Comparison of ENCODE assay signal across 26 cellular contexts in genomic region chrX:115311139-115311538, GRCh38. TPM values are rescaled to one million over a fixed set of nuclear protein-coding genes. Genes with fewer than 3 reads are reported as not detected.
DNase-seq lines count a peak whose midpoint lies in the region; FAIRE-seq and TF ChIP-seq lines count a peak whose summit lies in the region.
"Had no signal": no experiment of that assay in that cellular context is flagged by ENCODE, and none has a peak within 500 bp of the region (broad histone marks: within the 10 kb centered on the region; RNA-seq: fewer than 3 reads in every experiment).

No MANE protein-coding gene starts in this region.

- no peak overlapping the region for H3K23ac ChIP-seq in H1 (ENCODE audit: insufficient read length)

- H3K27me3 ChIP-seq in HAP-1 (ENCODE audit: low read depth) (no peaks in the 10 kb centered on the region), H1 (replicated peaks in 1 of 4; ENCODE audit: control insufficient read depth in 3 of 4, extremely low read depth in 1 of 4, insufficient read depth in 3 of 4, low read length in 3 of 4) (no peaks in the 10 kb centered on the region), stomach (peaks cover 0 to 8% (median 0%) of the 10 kb centered on the region in 3 donors)

- no peaks in the 10 kb centered on the region for H3K79me1 ChIP-seq in H1 (ENCODE audit: low read depth, low read length)

- H3K14ac ChIP-seq in H1 (ENCODE audit: insufficient read length): no peak overlapping the region

- H3K23me2 ChIP-seq in H1 (ENCODE audit: low read depth, low read length): no peaks in the 10 kb centered on the region

- H3K36me3 ChIP-seq in HAP-1 (replicated peaks): no peaks in the 10 kb centered on the region
- no peaks in the 10 kb centered on the region for H3K36me3 ChIP-seq in H1 (ENCODE audit: control insufficient read depth in 2 of 4, insufficient read depth in 4 of 4, low read length in 3 of 4)
- H3K36me3 ChIP-seq in stomach: no peaks in the 10 kb centered on the region
- H3K36me3 ChIP-seq: BLaER1 treated with 17β-estradiol and CSF1 and Interleukin-3, amounts not matched to agents 10 nM and 100 nM had no signal

- no peak overlapping the region for H3K18ac ChIP-seq in H1 (ENCODE audit: extremely low read depth, low read length)

- no peak overlapping the region for H4K8ac ChIP-seq in H1 (ENCODE audit: extremely low read depth, insufficient read depth, low read length)

- no peak overlapping the region for H2BK12ac ChIP-seq in H1 (ENCODE audit: low read depth, low read length)

- no peak overlapping the region for H2BK120ac ChIP-seq in H1 (replicated peaks; ENCODE audit: low read depth, low read length)

- H3K4me2 ChIP-seq in H1 (ENCODE audit: insufficient read depth in 1 of 2, low read depth in 2 of 2, low read length in 2 of 2): peak overlapping the region; percentile 57 to 62
- H3K4me2 ChIP-seq: BLaER1 treated with 17β-estradiol and CSF1 and Interleukin-3, amounts not matched to agents 10 nM and 100 nM; PC-9 had no signal

- H2BK5ac ChIP-seq in H1 (ENCODE audit: low read depth, low read length): no peak overlapping the region

- TF ChIP-seq CTCF in H1 (IDR thresholded peaks at IDR 0.05; ENCODE audit: control extremely low read depth in 1 of 3, insufficient read depth in 1 of 3, low read depth in 1 of 3, low read length in 3 of 3): no peak
- TF ChIP-seq CTCF in stomach (IDR thresholded peaks at IDR 0.05): no peak

- DNase-seq in ELF-1 (ENCODE audit: low read depth, low spot score): peak; percentile 48
- DNase-seq in HAP-1 (ENCODE audit: low spot score in 2 of 2): peak; percentile 43 to 78
- no peak for DNase-seq in H1 (ENCODE audit: low read depth in 1 of 2, low spot score in 2 of 2)
- peak; percentile 14 for DNase-seq in iPS-NIHi11 (ENCODE audit: low spot score)
- no peak for DNase-seq in NCI-H526 (lab: John Stamatoyannopoulos, UW)
- no peak for DNase-seq in stomach
- no peak for DNase-seq in T-helper 9 cell
- DNase-seq in medulla oblongata (ENCODE audit: extremely low spot score): no peak
- DNase-seq: 8988T; Caco-2; CD4-positive, alpha-beta memory T cell; DND-41; Karpas-422; MV-4-11; NCI-H1105 treated with DMSO at 0.1 percent for 48 hours; NCI-H2081 treated with DMSO at 0.1 percent for 48 hours; NCI-H2171 treated with DMSO at 0.1 percent for 48 hours; NCI-H446 treated with DMSO at 0.1 percent for 48 hours; PC-9; SHP77; T-cell had no signal

- intact Hi-C loops in stomach (cut with DNase I; ENCODE audit: low total_unique reads): no loop called here

- no peak overlapping the region for H4K91ac ChIP-seq in H1 (replicated peaks; ENCODE audit: insufficient read length, low read length)

- H3K4ac ChIP-seq in H1 (replicated peaks; ENCODE audit: insufficient read length, low read depth, low read length): no peak overlapping the region

- H3K9me3 ChIP-seq in HAP-1: no peaks in the 10 kb centered on the region
- H3K9me3 ChIP-seq in H1 (ENCODE audit: insufficient read depth in 2 of 2, low read depth in 1 of 2, low read length in 1 of 2): 0 out of 4 replicates have a peak, but pooled peaks cover 0 to 4% of the 10 kb centered on the region in 2 experiments
- H3K9me3 ChIP-seq in stomach: no peaks in the 10 kb centered on the region
- H3K9me3 ChIP-seq: Caco-2 had no signal

- no peak overlapping the region for H2AK5ac ChIP-seq in H1 (ENCODE audit: low read depth, low read length)

- H4K5ac ChIP-seq in H1 (ENCODE audit: insufficient read length, low read depth, low read length): no peak overlapping the region

- no peak for FAIRE-seq in H1 (lab: Jason Lieb, UNC)
- FAIRE-seq: G401.6, GM18507, HTR-8/SVneo had no signal

- POLR2A ChIA-PET in H1 (lab: Charles Lee; ENCODE audit: partially characterized antibody): interaction anchor here (0.6 kb wide), 1 partner anchor 66 kb away, joined by 3 read pairs; no protein-coding TSS in a partner anchor

- TF ChIP-seq POLR2A in H1 (IDR thresholded peaks at IDR 0.05; ENCODE audit: control extremely low read depth in 1 of 2, low read depth in 2 of 2, low read length in 2 of 2) (no peak), stomach (IDR thresholded peaks at IDR 0.05) (no peak)

- TF ChIP-seq EP300 in H1 (IDR thresholded peaks at IDR 0.05; ENCODE audit: borderline replicate concordance in 1 of 2, low read depth in 2 of 2, low read length in 2 of 2) (no peak), stomach (IDR thresholded peaks at IDR 0.05) (no peak)

- H3K27ac ChIP-seq in H1 (ENCODE audit: low read depth, low read length): no peak overlapping the region
- H3K27ac ChIP-seq in stomach: no peak overlapping the region
- H3K27ac ChIP-seq: BLaER1 treated with 17β-estradiol and CSF1 and Interleukin-3, amounts not matched to agents 10 nM and 100 nM; PC-9 had no signal

- CTCF ChIA-PET in H1 (lab: Charles Lee; ENCODE audit: partially characterized antibody): interaction anchor here (0.6 to 1.3 kb wide), 4 partner anchors 12 to 84 kb away, joined by 3 to 4 read pairs (median 4); no protein-coding TSS in a partner anchor

- H3K4me3 ChIP-seq in HAP-1 (no peak overlapping the region), H1 (ENCODE audit: extremely low read depth in 1 of 4, insufficient read depth in 2 of 4, low read depth in 3 of 4, low read length in 4 of 4) (peak overlapping the region in 2 of 4 experiments; percentile 25 to 43; a peak in 1 of 8 replicates), stomach (no peak overlapping the region)
- H3K4me3 ChIP-seq: BLaER1 treated with 17β-estradiol and CSF1 and Interleukin-3, amounts not matched to agents 10 nM and 100 nM; PC-9 had no signal

- H2BK15ac ChIP-seq in H1 (ENCODE audit: low read length): no peak overlapping the region

- H4K20me1 ChIP-seq in H1 (replicated peaks in 1 of 2; ENCODE audit: control insufficient read depth in 1 of 2, insufficient read depth in 2 of 2, low read length in 2 of 2): no peaks in the 10 kb centered on the region
- H4K20me1 ChIP-seq: BLaER1 treated with 17β-estradiol and CSF1 and Interleukin-3, amounts not matched to agents 10 nM and 100 nM had no signal

- in situ Hi-C loops in HAP-1 (cut with MboI; ENCODE audit: low sequenced_read_pairs): no loop called here

- H2BK20ac ChIP-seq in H1 (ENCODE audit: low read length): no peak overlapping the region

- no peak for TF ChIP-seq RAD21 in H1 (IDR thresholded peaks at IDR 0.05 in 1 of 2, conservative IDR thresholded peaks at IDR 0.05 in 1 of 2; ENCODE audit: low read depth in 2 of 2, low read length in 2 of 2)

- peaks cover 6% of the 10 kb centered on the region for H3K4me1 ChIP-seq in HAP-1
- peaks cover 0 to 6% (median under 1%) of the 10 kb centered on the region in 4 experiments; a peak in 1 of 7 replicates for H3K4me1 ChIP-seq in H1 (replicated peaks in 1 of 4; ENCODE audit: control insufficient read depth in 3 of 4, insufficient read depth in 4 of 4, low read length in 3 of 4)
- H3K4me1 ChIP-seq in stomach: no peaks in the 10 kb centered on the region
- H3K4me1 ChIP-seq: BLaER1 treated with 17β-estradiol and CSF1 and Interleukin-3, amounts not matched to agents 10 nM and 100 nM; Caco-2 had no signal

- no peak overlapping the region for H3K9ac ChIP-seq in H1 (replicated peaks in 1 of 4; ENCODE audit: extremely low read depth in 1 of 4, low read depth in 3 of 4, low read length in 3 of 4)
- H3K9ac ChIP-seq: BLaER1 treated with 17β-estradiol and CSF1 and Interleukin-3, amounts not matched to agents 10 nM and 100 nM had no signal

- no peak overlapping the region for H2AFZ ChIP-seq in H1 (ENCODE audit: low read length)
- H2AFZ ChIP-seq: PC-9 had no signal

- WGBS in H1 (ENCODE audit: extremely low coverage in 1 of 2, insufficient coverage in 1 of 2, insufficient read length in 1 of 2, insufficient replicate concordance in 2 of 2, low coverage in 1 of 2, low lambda C conversion rate in 2 of 2, missing lambda C conversion rate in 1 of 2), 2 experiments: 44% methylated on average over 1 of the region's 1 CpG; no CpG with 5 or more reads in 1 of the 2 experiments
- 13 to 45% (median 33%) methylated on average over 1 of the region's 1 CpG for WGBS in stomach, 5 donors

- H3K56ac ChIP-seq in H1 (replicated peaks; ENCODE audit: insufficient read length, low read depth, low read length): no peak overlapping the region

- H3K79me2 ChIP-seq in H1 (ENCODE audit: control insufficient read depth in 1 of 2, insufficient read depth in 2 of 2, low read length in 2 of 2): no peaks in the 10 kb centered on the region

TF ChIP-seq in H1, 55 proteins besides CTCF, POLR2A, EP300 and RAD21:
- no peak for TF ChIP-seq TAF7 (optimal IDR thresholded peaks at IDR 0.05; ENCODE audit: borderline replicate concordance, low read depth, low read length)
- no peak for TF ChIP-seq TCF12 (IDR thresholded peaks at IDR 0.05; ENCODE audit: low read depth, low read length)
- no peak for TF ChIP-seq JUND (IDR thresholded peaks at IDR 0.05; ENCODE audit: low read length)
- no peak for TF ChIP-seq EZH2 (IDR thresholded peaks at IDR 0.05; ENCODE audit: low read depth, low read length, severe bottlenecking)

RNA-seq across cellular contexts. Expression of gene LUZP4, which starts 21.6 kb away (rescaled TPM):
- total RNA-seq in H1 (2021; fragmentation: NEBNext Ultra II Directional; extraction: Animal tissue kit (Norgen Biotek cat#: 25700)): 0.17 TPM in 1 of 2 replicates, not detected in the other
- not detected in 2 replicates for polyA plus RNA-seq in H1 (2011; rRNA removed)
- not detected for polyA plus RNA-seq in H1 (2011; cell fraction: cytosol; rRNA removed)
- polyA plus RNA-seq in H1 (2011; cell fraction: nucleus; rRNA removed): not detected
- polyA plus RNA-seq in H1 (2012, experiment 1 of 2): not detected in 4 replicates
- polyA plus RNA-seq in H1 (2012, experiment 2 of 2): not detected
- not detected for polyA plus RNA-seq in H1 (2013, experiment 1 of 2)
- polyA plus RNA-seq in H1 (2013, experiment 2 of 2): not detected
- not detected in 2 replicates for polyA minus RNA-seq in H1 (2011; rRNA and poly(A)+ RNA removed)
- not detected for polyA minus RNA-seq in H1 (2011; cell fraction: cytosol; rRNA and poly(A)+ RNA removed)
- polyA minus RNA-seq in H1 (2011; cell fraction: nucleus; rRNA and poly(A)+ RNA removed): not detected
- not detected for total RNA-seq in stomach
- not detected for polyA plus RNA-seq in stomach
- total RNA-seq: Caco-2; CD4-positive, alpha-beta memory T cell; M059J; PC-9; T-cell had no signal
- polyA plus RNA-seq: CD4-positive, alpha-beta memory T cell had no signal

Comparison
In these comparisons a context has a peak if more than half of its experiments do, and no peak if none do; other contexts are left out.
1. DNase-seq: peak in ELF-1 (single experiment), HAP-1 (2 of 2) and iPS-NIHi11 (single experiment); none in H1 (0 of 2), NCI-H526 (0 of 2), stomach (single experiment), T-helper 9 cell (single experiment) and medulla oblongata (single experiment).